Comparison of ENCODE assay signal across 12 cellular contexts in genomic region chr16:68985855-68986254, GRCh38.
DNase-seq lines count a peak whose midpoint lies in the region; ATAC-seq and TF ChIP-seq lines count a peak whose summit lies in the region.
"Had no signal": no experiment of that assay in that cellular context is flagged by ENCODE, and none has a peak within 500 bp of the region (broad histone marks: within the 10 kb centered on the region; RNA-seq: fewer than 3 reads in every experiment).

No MANE protein-coding gene starts in this region.

- H3K4me3 ChIP-seq in skeletal muscle cell (ENCODE audit: low read depth, low read length) = no peak overlapping the region
- H3K4me3 ChIP-seq: body of pancreas, tibial nerve had no signal

- peaks cover 39% of the 10 kb centered on the region for H3K4me1 Mint-ChIP-seq in WTC11
- no peaks in the 10 kb centered on the region for H3K4me1 Mint-ChIP-seq in activated naive CD4-positive, alpha-beta T cell treated with anti-CD3 and anti-CD28 coated beads for 36 hours (ENCODE audit: low read depth)

- no peak overlapping the region for H3K4me3 Mint-ChIP-seq in WTC11
- H3K4me3 Mint-ChIP-seq in activated naive CD4-positive, alpha-beta T cell treated with anti-CD3 and anti-CD28 coated beads for 36 hours = no peak overlapping the region
- H3K4me3 Mint-ChIP-seq: IgD-negative memory B cell had no signal

- no peaks in the 10 kb centered on the region for H3K27me3 Mint-ChIP-seq in WTC11 (ENCODE audit: low read depth)
- no peaks in the 10 kb centered on the region for H3K27me3 Mint-ChIP-seq in activated naive CD4-positive, alpha-beta T cell treated with anti-CD3 and anti-CD28 coated beads for 36 hours (ENCODE audit: low read depth)
- H3K27me3 Mint-ChIP-seq: IgD-negative memory B cell had no signal

- ATAC-seq in WTC11 (no peak), HG03095 (IDR thresholded peaks at IDR 0.05; ENCODE audit: unreplicated experiment) (no peak)
- ATAC-seq: body of pancreas had no signal

- intact Hi-C loops in activated naive CD4-positive, alpha-beta T cell treated with anti-CD3 and anti-CD28 coated beads for 36 hours (cut with micrococcal nuclease) = no loop called here

- no peak for TF ChIP-seq CTCF in WTC11 (IDR thresholded peaks at IDR 0.05)

- DNase-seq in ELR (ENCODE audit: low read depth) (peak; percentile 72), WTC11 (ENCODE audit: low spot score) (no peak), fibroblast of gingiva (ENCODE audit: low read depth) (peak; percentile 43), skeletal muscle cell (ENCODE audit: low read depth) (peak; percentile 58), Ammon's horn (ENCODE audit: low spot score) (no peak), activated gamma-delta T cell treated with Interleukin-2 at 50 U/mL for 16 hours (no peak)
- DNase-seq in activated naive CD4-positive, alpha-beta T cell treated with anti-CD3 and anti-CD28 coated beads for 36 hours = no peak
- DNase-seq: body of pancreas, NCI-H1092 had no signal

- CTCF ChIA-PET in WTC11 (lab: Charles Lee) = no interaction called here
- CTCF ChIA-PET in activated naive CD4-positive, alpha-beta T cell treated with anti-CD3 and anti-CD28 coated beads for 36 hours (lab: Charles Lee) = interaction anchor here (0.5 kb wide), 1 partner anchor 571 kb away, joined by 3 read pairs; no protein-coding TSS in a partner anchor

- H3K36me3 Mint-ChIP-seq in WTC11 = no peaks in the 10 kb centered on the region
- peaks cover 6% of the 10 kb centered on the region for H3K36me3 Mint-ChIP-seq in activated naive CD4-positive, alpha-beta T cell treated with anti-CD3 and anti-CD28 coated beads for 36 hours (ENCODE audit: low read depth)

- POLR2A ChIA-PET in WTC11 (lab: Charles Lee) = no interaction called here

- peak overlapping the region; percentile 73; the same call in 1 of the 2 replicates for H3K27ac Mint-ChIP-seq in WTC11
- H3K27ac Mint-ChIP-seq in activated naive CD4-positive, alpha-beta T cell treated with anti-CD3 and anti-CD28 coated beads for 36 hours = no peak overlapping the region
- H3K27ac Mint-ChIP-seq: IgD-negative memory B cell had no signal

- H3K9me3 Mint-ChIP-seq in WTC11 = no peaks in the 10 kb centered on the region
- no peaks in the 10 kb centered on the region for H3K9me3 Mint-ChIP-seq in activated naive CD4-positive, alpha-beta T cell treated with anti-CD3 and anti-CD28 coated beads for 36 hours
- H3K9me3 Mint-ChIP-seq: IgD-negative memory B cell had no signal

TF ChIP-seq in WTC11, 78 proteins besides CTCF, POLR2A, EP300 and RAD21:
- TF ChIP-seq PRRX2 (CRISPR knock-in tag; IDR thresholded peaks at IDR 0.05) = no peak
- TF ChIP-seq, protein P1, sequence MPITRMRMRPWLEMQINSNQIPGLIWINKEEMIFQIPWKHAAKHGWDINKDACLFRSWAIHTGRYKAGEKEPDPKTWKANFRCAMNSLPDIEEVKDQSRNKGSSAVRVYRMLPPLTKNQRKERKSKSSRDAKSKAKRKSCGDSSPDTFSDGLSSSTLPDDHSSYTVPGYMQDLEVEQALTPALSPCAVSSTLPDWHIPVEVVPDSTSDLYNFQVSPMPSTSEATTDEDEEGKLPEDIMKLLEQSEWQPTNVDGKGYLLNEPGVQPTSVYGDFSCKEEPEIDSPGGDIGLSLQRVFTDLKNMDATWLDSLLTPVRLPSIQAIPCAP (CRISPR knock-in tag; IDR thresholded peaks at IDR 0.05) = no peak
- TF ChIP-seq ZNF121 (CRISPR knock-in tag; IDR thresholded peaks at IDR 0.05) = no peak
- no peak for TF ChIP-seq ZNF423 (CRISPR knock-in tag; IDR thresholded peaks at IDR 0.05)
- no peak for TF ChIP-seq RELA (CRISPR knock-in tag; IDR thresholded peaks at IDR 0.05; ENCODE audit: borderline replicate concordance)

Comparison
In these comparisons a context has a peak if more than half of its experiments do, and no peak if none do; other contexts are left out.
1. DNase-seq: peak in ELR (single experiment), fibroblast of gingiva (single experiment) and skeletal muscle cell (single experiment); none in WTC11 (single experiment), Ammon's horn (single experiment), activated gamma-delta T cell treated with Interleukin-2 at 50 U/mL for 16 hours (single experiment) and activated naive CD4-positive, alpha-beta T cell treated with anti-CD3 and anti-CD28 coated beads for 36 hours (single experiment).